In the genomic region with DNA sequence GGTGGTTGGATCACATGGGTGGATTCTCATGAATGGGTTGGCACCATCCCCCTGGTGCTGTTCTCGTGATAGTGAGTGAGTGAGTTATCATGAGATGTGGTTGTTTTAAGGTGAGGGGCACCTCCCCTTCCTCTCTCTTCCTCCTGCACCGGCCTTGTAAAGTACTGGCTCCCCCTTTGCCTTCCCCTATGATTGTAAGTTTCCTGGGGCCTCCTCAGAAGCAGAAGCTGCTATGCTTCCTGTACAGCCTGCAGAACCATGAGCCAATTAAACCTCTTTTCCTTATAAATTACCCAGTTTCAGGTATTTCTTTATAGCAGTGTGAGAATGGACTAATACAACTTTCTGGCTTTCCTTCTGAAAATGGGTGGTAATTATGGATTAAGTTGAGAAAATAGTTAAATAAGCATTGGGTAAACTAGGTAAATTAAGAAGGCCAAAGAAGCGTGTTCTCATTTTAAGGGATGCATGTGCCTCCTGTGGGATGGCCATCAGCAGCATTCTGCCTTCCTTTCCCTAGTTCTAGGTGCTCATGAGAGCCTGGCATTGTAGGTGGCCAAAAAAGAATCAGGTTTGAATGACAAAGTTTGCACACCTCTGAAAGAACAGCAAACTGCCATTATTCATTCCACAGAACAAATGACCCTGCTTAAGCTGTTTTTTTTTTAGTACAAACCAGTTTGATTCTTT, we compare ENCODE assay signal across 23 cellular contexts.
DNase-seq lines count a peak whose midpoint lies in the region; ATAC-seq and TF ChIP-seq lines count a peak whose summit lies in the region.
"Had no signal": no experiment of that assay in that cellular context is flagged by ENCODE, and none has a peak within 500 bp of the region (broad histone marks: within the 10 kb centered on the region; RNA-seq: fewer than 3 reads in every experiment).

No MANE protein-coding gene starts in this region.

- peaks cover 28% of the 10 kb centered on the region for H3K4me1 ChIP-seq in Caco-2
- H3K4me1 ChIP-seq in SK-N-SH (ENCODE audit: control insufficient read depth in 1 of 2, insufficient read depth in 2 of 2, low read depth in 1 of 2, low read length in 1 of 2), result no peaks in the 10 kb centered on the region; a peak in 1 of 4 replicates
- peaks cover 12 to 17% of the 10 kb centered on the region in 2 donors for H3K4me1 ChIP-seq in gastrocnemius medialis
- H3K4me1 ChIP-seq: BLaER1 treated with 17β-estradiol and CSF1 and Interleukin-3, amounts not matched to agents 10 nM and 100 nM had no signal

- ATAC-seq in left lobe of liver (peak; percentile 21), gastrocnemius medialis (peak in 1 of 2 donors; percentile 25), HG03025 (IDR thresholded peaks at IDR 0.05; ENCODE audit: low FRiP score, unreplicated experiment) (no peak)
- ATAC-seq: activated CD8-positive, alpha-beta T cell treated with anti-CD3 and anti-CD28 coated beads for 36 hours; stimulated activated naive CD8-positive, alpha-beta T cell treated with anti-CD3 and anti-CD28 coated beads, Interleukin-15, amount 100 ng/mL, for 72 hours had no signal

- peak overlapping the region; percentile 3 to 61; a peak in 2 of 4 replicates for H3K27ac ChIP-seq in SK-N-SH (ENCODE audit: low read depth in 2 of 2, low read length in 1 of 2)
- peak overlapping the region in 3 of 4 donors; percentile 34 to 51 (median 46) for H3K27ac ChIP-seq in gastrocnemius medialis
- H3K27ac ChIP-seq: BLaER1 treated with 17β-estradiol and CSF1 and Interleukin-3, amounts not matched to agents 10 nM and 100 nM; neutrophil; psoas muscle; RWPE1; skin epidermis had no signal

- H3K9me3 Mint-ChIP-seq in Caco-2 (ENCODE audit: unreplicated experiment), result peaks cover 14% of the 10 kb centered on the region
- H3K9me3 Mint-ChIP-seq: activated CD8-positive, alpha-beta T cell treated with anti-CD3 and anti-CD28 coated beads for 36 hours; activated naive CD8-positive, alpha-beta T cell treated with anti-CD3 and anti-CD28 coated beads for 36 hours had no signal

- no peaks in the 10 kb centered on the region for H3K79me2 ChIP-seq in SK-N-SH (ENCODE audit: insufficient read depth)

- no peaks in the 10 kb centered on the region for H3K9me2 ChIP-seq in SK-N-SH

- H3K9ac ChIP-seq in SK-N-SH, result no peak overlapping the region
- H3K9ac ChIP-seq: BLaER1 treated with 17β-estradiol and CSF1 and Interleukin-3, amounts not matched to agents 10 nM and 100 nM had no signal

- BruUV-seq in Caco-2 (replicated peaks; lab: Mats Ljungman, UMichigan), result no TSS peak

- WGBS in SK-N-SH (ENCODE audit: low lambda C conversion rate), result 87% methylated on average over 3 of the region's 3 CpGs

- H3K27me3 Mint-ChIP-seq in Caco-2 (ENCODE audit: insufficient read depth, unreplicated experiment), result no peaks in the 10 kb centered on the region
- H3K27me3 Mint-ChIP-seq: activated CD8-positive, alpha-beta T cell treated with anti-CD3 and anti-CD28 coated beads for 36 hours; central memory CD8-positive, alpha-beta T cell; IgD-negative memory B cell; stimulated activated naive CD8-positive, alpha-beta T cell treated with anti-CD3 and anti-CD28 coated beads, Interleukin-15, amount 100 ng/mL, for 72 hours had no signal

- DNase-seq in Caco-2 (no peak), SK-N-SH (no peak), left lobe of liver (ENCODE audit: low spot score) (no peak), gastrocnemius medialis (no peak), NCI-H524 treated with DMSO at 0.1 percent for 48 hours (lab: John Stamatoyannopoulos, UW) (no peak)
- no peak for DNase-seq in activated T-cell treated with anti-CD3 and anti-CD28 coated beads, Interleukin-2, amount 50 U/mL, for 48 hours
- DNase-seq: activated CD4-positive, alpha-beta T cell treated with anti-CD3 and anti-CD28 coated beads for 1 hour; activated CD8-positive, alpha-beta T cell treated with anti-CD3 and anti-CD28 coated beads for 36 hours; activated naive CD8-positive, alpha-beta T cell treated with anti-CD3 and anti-CD28 coated beads for 36 hours; DND-41; NCI-H1105 treated with DMSO at 0.1 percent for 48 hours; NCI-H2029; psoas muscle; stimulated activated naive CD8-positive, alpha-beta T cell treated with anti-CD3 and anti-CD28 coated beads, Interleukin-15, amount 100 ng/mL, for 72 hours; T-helper 2 cell had no signal

- H3K4me3 ChIP-seq in Caco-2 (ENCODE audit: low read depth, low read length) (no peak overlapping the region), SK-N-SH (ENCODE audit: low read depth in 2 of 2, low read length in 1 of 2) (no peak overlapping the region), gastrocnemius medialis (no peak overlapping the region)
- H3K4me3 ChIP-seq: BLaER1 treated with 17β-estradiol and CSF1 and Interleukin-3, amounts not matched to agents 10 nM and 100 nM; lung; psoas muscle; skin epidermis had no signal

- no peak for TF ChIP-seq RAD21 in SK-N-SH (IDR thresholded peaks at IDR 0.05; ENCODE audit: low read length)

- 0 out of 2 replicates have a peak overlapping the region, but pooled peaks have one; percentile 5 for H3K4me2 ChIP-seq in SK-N-SH
- H3K4me2 ChIP-seq: BLaER1 treated with 17β-estradiol and CSF1 and Interleukin-3, amounts not matched to agents 10 nM and 100 nM had no signal

- TF ChIP-seq EP300 in SK-N-SH (IDR thresholded peaks at IDR 0.05; ENCODE audit: borderline replicate concordance in 1 of 2, low read depth in 1 of 2, low read length in 1 of 2), result no peak

- peaks cover 9% of the 10 kb centered on the region for H3F3A ChIP-seq in SK-N-SH (replicated peaks; ENCODE audit: insufficient read depth)

- intact Hi-C loops in Caco-2 (cut with micrococcal nuclease; ENCODE audit: unreplicated experiment) (loop anchor here (1.0 kb wide), 1 partner anchor 28 kb away; no protein-coding TSS in a partner anchor), gastrocnemius medialis (cut with DNase I; ENCODE audit: low total_unique reads) (loop anchor here (2.0 to 10.0 kb wide), 2 partner anchors 29 to 1017 kb away; no protein-coding TSS in a partner anchor)

- H3K27me3 ChIP-seq in Caco-2 (replicated peaks; ENCODE audit: control insufficient read depth, insufficient read depth, low read length), result no peaks in the 10 kb centered on the region
- H3K27me3 ChIP-seq in SK-N-SH (ENCODE audit: insufficient read depth), result no peaks in the 10 kb centered on the region
- H3K27me3 ChIP-seq in gastrocnemius medialis, result no peaks in the 10 kb centered on the region
- H3K27me3 ChIP-seq: BLaER1 treated with 17β-estradiol and CSF1 and Interleukin-3, amounts not matched to agents 10 nM and 100 nM; neutrophil had no signal

- CTCF ChIA-PET in Caco-2 (lab: Charles Lee) (no interaction called here), SK-N-SH (lab: Yijun Ruan, JAX) (interaction anchor here (1.4 kb wide), 1 partner anchor 62 kb away, joined by 3 read pairs; no protein-coding TSS in a partner anchor)

- no peak for TF ChIP-seq POLR2A in gastrocnemius medialis (IDR thresholded peaks at IDR 0.05)

- H4K20me1 ChIP-seq in SK-N-SH (ENCODE audit: insufficient read depth), result no peaks in the 10 kb centered on the region
- H4K20me1 ChIP-seq: BLaER1 treated with 17β-estradiol and CSF1 and Interleukin-3, amounts not matched to agents 10 nM and 100 nM had no signal

- H3K27ac Mint-ChIP-seq in Caco-2 (ENCODE audit: unreplicated experiment), result peak overlapping the region; percentile 13
- H3K27ac Mint-ChIP-seq: activated CD8-positive, alpha-beta T cell treated with anti-CD3 and anti-CD28 coated beads for 36 hours; activated naive CD8-positive, alpha-beta T cell treated with anti-CD3 and anti-CD28 coated beads for 36 hours; stimulated activated naive CD8-positive, alpha-beta T cell treated with anti-CD3 and anti-CD28 coated beads, Interleukin-15, amount 100 ng/mL, for 72 hours had no signal

- H3K36me3 ChIP-seq in Caco-2 (ENCODE audit: control insufficient read depth, insufficient read depth, low read length), result no peaks in the 10 kb centered on the region
- peaks cover 0 to 6% of the 10 kb centered on the region in 2 experiments for H3K36me3 ChIP-seq in SK-N-SH (replicated peaks in 1 of 2; ENCODE audit: control insufficient read depth in 1 of 2, insufficient read depth in 2 of 2, low read length in 1 of 2)
- H3K36me3 ChIP-seq in gastrocnemius medialis, result no peaks in the 10 kb centered on the region
- H3K36me3 ChIP-seq: BLaER1 treated with 17β-estradiol and CSF1 and Interleukin-3, amounts not matched to agents 10 nM and 100 nM; neutrophil had no signal

- H2AFZ ChIP-seq in SK-N-SH (ENCODE audit: low read depth), result no peak overlapping the region

- H3K4me3 Mint-ChIP-seq in Caco-2 (ENCODE audit: unreplicated experiment), result no peak overlapping the region
- H3K4me3 Mint-ChIP-seq: activated CD8-positive, alpha-beta T cell treated with anti-CD3 and anti-CD28 coated beads for 36 hours; activated naive CD8-positive, alpha-beta T cell treated with anti-CD3 and anti-CD28 coated beads for 36 hours; central memory CD8-positive, alpha-beta T cell; IgD-negative memory B cell; stimulated activated naive CD8-positive, alpha-beta T cell treated with anti-CD3 and anti-CD28 coated beads, Interleukin-15, amount 100 ng/mL, for 72 hours had no signal

- peaks cover 9% of the 10 kb centered on the region for H3K36me3 Mint-ChIP-seq in Caco-2 (ENCODE audit: insufficient read depth, unreplicated experiment)
- H3K36me3 Mint-ChIP-seq: activated naive CD8-positive, alpha-beta T cell treated with anti-CD3 and anti-CD28 coated beads for 36 hours had no signal

- TF ChIP-seq CTCF in Caco-2 (IDR thresholded peaks at IDR 0.05; ENCODE audit: insufficient read depth in 1 of 2, low read depth in 1 of 2, low read length in 1 of 2, severe bottlenecking in 1 of 2, unreplicated experiment in 1 of 2), result no peak
- TF ChIP-seq CTCF in SK-N-SH (IDR thresholded peaks at IDR 0.05), result no peak
- no peak for TF ChIP-seq CTCF in gastrocnemius medialis (IDR thresholded peaks at IDR 0.05 in 4 of 5, conservative IDR thresholded peaks at IDR 0.05 in 1 of 5)

- H3K4me1 Mint-ChIP-seq in Caco-2 (ENCODE audit: low read depth, unreplicated experiment), result peaks cover 28% of the 10 kb centered on the region
- H3K4me1 Mint-ChIP-seq: activated naive CD8-positive, alpha-beta T cell treated with anti-CD3 and anti-CD28 coated beads for 36 hours; stimulated activated naive CD8-positive, alpha-beta T cell treated with anti-CD3 and anti-CD28 coated beads, Interleukin-15, amount 100 ng/mL, for 72 hours had no signal

- in situ Hi-C loops in gastrocnemius medialis (cut with MboI; ENCODE audit: low sequenced_read_pairs in 4 of 4), result no loop called here

- H3K9me3 ChIP-seq in Caco-2 (peaks cover 6% of the 10 kb centered on the region; the same call in 1 of the 2 replicates), SK-N-SH (no peaks in the 10 kb centered on the region), gastrocnemius medialis (no peaks in the 10 kb centered on the region)
- H3K9me3 ChIP-seq: BLaER1 treated with 17β-estradiol and CSF1 and Interleukin-3, amounts not matched to agents 10 nM and 100 nM; neutrophil; psoas muscle had no signal

- POLR2A ChIA-PET in Caco-2 (lab: Charles Lee) (no interaction called here), SK-N-SH (lab: Yijun Ruan, JAX) (no interaction called here)

TF ChIP-seq in SK-N-SH, 30 proteins besides CTCF, POLR2A, EP300 and RAD21 (continues in another document):
- TF ChIP-seq CHD2 (IDR thresholded peaks at IDR 0.05; ENCODE audit: low read length, partially characterized antibody), result no peak
- no peak for TF ChIP-seq FOSL2 (IDR thresholded peaks at IDR 0.05; ENCODE audit: borderline replicate concordance, low read depth)
